ENCODE assay signal across 9 cellular contexts in genomic region chr6:90537723-90538407, GRCh38. TPM values are rescaled to one million over a fixed set of nuclear protein-coding genes. Genes with fewer than 3 reads are reported as not detected.
DNase-seq lines count a peak whose midpoint lies in the region; ATAC-seq and TF ChIP-seq lines count a peak whose summit lies in the region.
"Had no signal": no experiment of that assay in that cellular context is flagged by ENCODE, and none has a peak within 500 bp of the region (broad histone marks: within the 10 kb centered on the region; RNA-seq: fewer than 3 reads in every experiment).

No MANE protein-coding gene starts in this region.

- H3K27ac ChIP-seq in HEK293 (ENCODE audit: extremely low read depth, low read depth, low read length), result no peak overlapping the region
- no peak overlapping the region for H3K27ac ChIP-seq in body of pancreas
- no peak overlapping the region for H3K27ac ChIP-seq in uterus
- H3K27ac ChIP-seq: KMS-11 had no signal

- intact Hi-C loops in body of pancreas (cut with DNase I), result no loop called here
- intact Hi-C loops in uterus (cut with DNase I; ENCODE audit: low total_unique reads), result no loop called here

- peak; percentile 70 for DNase-seq in EH (ENCODE audit: low read depth)
- DNase-seq in SIG-M5 (lab: John Stamatoyannopoulos, UW), result peak; percentile 96
- peak; percentile 39 for DNase-seq in iris pigment epithelial cell (ENCODE audit: low read depth)
- no peak for DNase-seq in body of pancreas
- DNase-seq in T-helper 9 cell, result no peak
- DNase-seq in uterus, result no peak

- ATAC-seq in body of pancreas (no peak), HG03457 (IDR thresholded peaks at IDR 0.05; ENCODE audit: unreplicated experiment) (no peak)

- whole genome bisulfite sequencing in body of pancreas, 2 donors, result 73 to 95% methylated on average over 3 of the region's 3 CpGs

- no peak for TF ChIP-seq CTCF in HEK293 (tag by site-specific recombination; IDR thresholded peaks at IDR 0.05)
- TF ChIP-seq CTCF in body of pancreas (IDR thresholded peaks at IDR 0.05), result no peak
- TF ChIP-seq CTCF in uterus (IDR thresholded peaks at IDR 0.05), result no peak

- no peak for TF ChIP-seq POLR2A in body of pancreas (IDR thresholded peaks at IDR 0.05)
- TF ChIP-seq POLR2A in uterus (IDR thresholded peaks at IDR 0.05), result no peak

- no peaks in the 10 kb centered on the region for H3K9me3 ChIP-seq in HEK293 (ENCODE audit: control insufficient read depth, insufficient read depth, low read depth, low read length)
- no peaks in the 10 kb centered on the region for H3K9me3 ChIP-seq in body of pancreas
- H3K9me3 ChIP-seq in uterus, result no peaks in the 10 kb centered on the region

- H3K4me1 ChIP-seq in HEK293 (ENCODE audit: control insufficient read depth, insufficient read depth, low read length) (peaks cover 22% of the 10 kb centered on the region), body of pancreas (no peaks in the 10 kb centered on the region), uterus (no peaks in the 10 kb centered on the region)

- CTCF ChIA-PET in HEK293 (lab: Yijun Ruan, JAX), result no interaction called here

- H3K4me3 ChIP-seq in HEK293 (ENCODE audit: low read depth, low read length) (no peak overlapping the region), body of pancreas (no peak overlapping the region), uterus (no peak overlapping the region)

- POLR2A ChIA-PET in HEK293 (lab: Yijun Ruan, JAX), result no interaction called here

- peaks cover 0 to 44% of the 10 kb centered on the region in 2 experiments; a peak in 1 of 3 replicates for H3K36me3 ChIP-seq in HEK293 (ENCODE audit: control insufficient read depth in 2 of 2, insufficient read depth in 1 of 2, low read length in 2 of 2)
- peaks cover 0 to 4% of the 10 kb centered on the region in 2 donors for H3K36me3 ChIP-seq in body of pancreas (replicated peaks in 1 of 2; ENCODE audit: insufficient read depth in 1 of 2, low read depth in 2 of 2)
- H3K36me3 ChIP-seq in uterus, result no peaks in the 10 kb centered on the region

- H3K27me3 ChIP-seq in body of pancreas (no peaks in the 10 kb centered on the region), uterus (no peaks in the 10 kb centered on the region)

TF ChIP-seq in HEK293, 187 proteins besides CTCF, POLR2A, EP300 and RAD21 (continues in another document):
- TF ChIP-seq ZNF510 (tag by site-specific recombination; IDR thresholded peaks at IDR 0.05; ENCODE audit: insufficient replicate concordance) (no peak), ATF2 (tag by site-specific recombination; IDR thresholded peaks at IDR 0.05; ENCODE audit: low read depth) (peak; percentile 90), PRDM6 (tag by site-specific recombination; IDR thresholded peaks at IDR 0.05) (peak; percentile 97), SP7 (tag by site-specific recombination; IDR thresholded peaks at IDR 0.05) (peak; percentile 31; the same call in 1 of the 2 replicates), ZNF843 (tag by site-specific recombination; IDR thresholded peaks at IDR 0.05) (peak; percentile 76), ZNF24 (tag by site-specific recombination; IDR thresholded peaks at IDR 0.05) (peak; percentile 18; the same call in 1 of the 2 replicates), OSR2 (tag by site-specific recombination; IDR thresholded peaks at IDR 0.05) (peak; percentile 61; the same call in 1 of the 2 replicates), TRIM28 (IDR thresholded peaks at IDR 0.05; ENCODE audit: borderline replicate concordance, low read length) (peak; percentile 72; the same call in 1 of the 2 replicates), INSM2 (tag by site-specific recombination; IDR thresholded peaks at IDR 0.05) (0 out of 2 replicates have a peak, but pooled peaks have one; percentile 31), ZEB2 (tag by site-specific recombination; IDR thresholded peaks at IDR 0.05) (peak; percentile 75), IKZF3 (tag by site-specific recombination; IDR thresholded peaks at IDR 0.05) (no peak), ZNF571 (tag by site-specific recombination; IDR thresholded peaks at IDR 0.05) (no peak), GFI1B (tag by site-specific recombination; IDR thresholded peaks at IDR 0.05) (0 out of 2 replicates have a peak, but pooled peaks have one; percentile 16), FEZF1 (tag by site-specific recombination; IDR thresholded peaks at IDR 0.05) (peak; percentile 45; the same call in 1 of the 2 replicates), ZBTB48 (tag by site-specific recombination; IDR thresholded peaks at IDR 0.05) (no peak), ZNF580 (tag by site-specific recombination; IDR thresholded peaks at IDR 0.05) (peak; percentile 71), ZNF76 (tag by site-specific recombination; IDR thresholded peaks at IDR 0.05; ENCODE audit: borderline replicate concordance, low read depth) (no peak), ZNF629 (tag by site-specific recombination; IDR thresholded peaks at IDR 0.05) (peak; percentile 65), SCRT1 (tag by site-specific recombination; IDR thresholded peaks at IDR 0.05; ENCODE audit: borderline replicate concordance) (peak; percentile 43; the same call in 1 of the 2 replicates), ZNF223 (tag by site-specific recombination; IDR thresholded peaks at IDR 0.05) (no peak), ZNF202 (tag by site-specific recombination; IDR thresholded peaks at IDR 0.05; ENCODE audit: borderline replicate concordance) (no peak), SCRT2 (tag by site-specific recombination; IDR thresholded peaks at IDR 0.05) (peak; percentile 98), EGR2 (tag by site-specific recombination; IDR thresholded peaks at IDR 0.05; ENCODE audit: low read depth) (no peak), KLF8 (tag by site-specific recombination; IDR thresholded peaks at IDR 0.05) (peak; percentile 69), HOXD13 (CRISPR knock-in tag; IDR thresholded peaks at IDR 0.05; ENCODE audit: borderline replicate concordance) (peak; percentile 61; the same call in 1 of the 2 replicates), OVOL3 (tag by site-specific recombination; IDR thresholded peaks at IDR 0.05) (peak; percentile 89), ZBTB6 (tag by site-specific recombination; IDR thresholded peaks at IDR 0.05) (no peak)

RNA-seq across cellular contexts. Expression of gene MAP3K7, which starts 49.0 kb away (rescaled TPM):
- total RNA-seq in body of pancreas (10 to 100 TPM in 1 of 2 donors, 1 to 10 TPM in 1; 7.3 to 16.1 TPM), uterus (10 to 100 TPM; 19.7 to 56.8 (median 27.7) TPM)

Comparison
In these comparisons a context has a peak if more than half of its experiments do, and no peak if none do; other contexts are left out.
1. DNase-seq: peak in EH (single experiment), SIG-M5 (single experiment) and iris pigment epithelial cell (single experiment); none in body of pancreas (0 of 4), T-helper 9 cell (single experiment) and uterus (0 of 2).